Comparison of ENCODE assay signal across 1 cellular context in the genomic region with DNA sequence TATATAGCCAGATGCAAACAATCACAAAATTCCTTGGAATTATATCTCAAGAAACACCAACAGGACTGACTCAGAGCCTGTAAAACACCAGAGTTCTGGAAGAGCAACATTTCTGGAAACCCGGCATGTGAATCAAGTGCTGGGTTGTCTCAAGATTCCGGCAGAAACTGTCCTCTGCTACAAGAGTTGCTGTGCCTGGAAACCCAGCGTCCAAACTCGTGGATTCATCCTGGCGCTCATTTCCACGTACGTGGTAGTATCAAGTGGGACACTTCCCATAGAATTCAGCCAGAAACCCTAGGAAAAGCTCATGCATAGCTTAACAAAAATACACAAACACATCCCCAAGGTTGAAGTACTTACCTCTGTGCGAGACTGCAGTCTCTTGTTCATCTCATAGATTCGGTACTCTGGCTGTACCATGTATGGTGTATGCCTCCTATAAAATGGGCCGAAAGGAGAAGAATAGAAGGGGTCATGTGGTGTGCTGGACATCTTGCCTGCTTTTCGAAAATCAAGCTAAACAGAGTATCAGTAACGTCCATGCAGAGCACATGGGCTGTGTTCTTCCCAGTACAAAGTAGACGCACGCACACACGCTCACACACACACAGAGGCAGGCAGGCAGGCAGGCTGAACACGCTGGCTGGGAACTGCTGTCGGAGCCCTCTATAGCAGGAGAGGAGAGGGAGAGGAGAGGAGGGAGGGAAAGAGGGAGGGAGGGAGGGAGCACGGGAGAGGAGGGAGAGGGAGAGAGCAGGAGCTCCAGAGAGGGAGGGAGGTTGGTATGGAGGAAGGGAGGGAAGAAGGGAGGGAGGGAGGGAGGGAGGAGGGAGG.
TF ChIP-seq lines count a peak whose summit lies in the region.

A gene (minus strand): TSS at position 655 of the 837 bp plus-strand sequence.

TF ChIP-seq in H1, 55 proteins besides CTCF, POLR2A, EP300 and RAD21 (continued from another document):
- TF ChIP-seq, protein P1, sequence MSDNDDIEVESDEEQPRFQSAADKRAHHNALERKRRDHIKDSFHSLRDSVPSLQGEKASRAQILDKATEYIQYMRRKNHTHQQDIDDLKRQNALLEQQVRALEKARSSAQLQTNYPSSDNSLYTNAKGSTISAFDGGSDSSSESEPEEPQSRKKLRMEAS (IDR thresholded peaks at IDR 0.05), result peak; percentile 78; the same call in 1 of the 2 replicates
- TF ChIP-seq SP1 (IDR thresholded peaks at IDR 0.05; ENCODE audit: low read depth, low read length) (0 out of 2 replicates have a peak, but pooled peaks have one; percentile 40), SP4 (IDR thresholded peaks at IDR 0.05; ENCODE audit: low read length) (no peak), ASH2L (IDR thresholded peaks at IDR 0.05; ENCODE audit: low read length) (peak; percentile 41), RXRA (IDR thresholded peaks at IDR 0.05; ENCODE audit: insufficient read depth, low read depth, low read length) (no peak), MAFK (IDR thresholded peaks at IDR 0.05; ENCODE audit: low read depth, low read length) (no peak), RBBP5 (IDR thresholded peaks at IDR 0.05; ENCODE audit: borderline replicate concordance, low read depth, low read length) (peak; percentile 1; the same call in 1 of the 2 replicates), SIX5 (IDR thresholded peaks at IDR 0.05; ENCODE audit: low read depth, low read length) (no peak), TAF1 (IDR thresholded peaks at IDR 0.05; ENCODE audit: low read depth, low read length) (peak; percentile 47; the same call in 1 of the 2 replicates)
